Comparison of ENCODE assay signal across 9 cellular contexts in the genomic region with DNA sequence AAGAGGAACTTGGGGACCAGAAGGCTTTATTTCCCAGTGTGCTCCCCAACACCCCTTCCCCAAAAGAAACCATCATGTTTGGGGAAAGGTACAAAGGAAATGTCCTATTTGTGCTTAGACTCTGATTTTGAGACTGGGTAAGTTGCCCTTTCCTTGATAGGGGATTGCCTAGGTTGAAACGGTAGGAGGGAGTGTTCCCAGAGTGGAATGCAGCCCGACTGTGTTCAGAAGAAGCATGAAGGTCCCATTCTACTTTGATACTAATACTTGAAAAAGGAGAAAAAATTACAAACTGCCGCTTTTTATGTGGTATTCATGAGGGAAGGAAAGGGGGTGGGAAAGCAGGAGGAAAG. TPM values are rescaled to one million over a fixed set of nuclear protein-coding genes. Genes with fewer than 3 reads are reported as not detected.
A peak's percentile ranks its signal among the peaks of the same experiment; 100 is the strongest.
DNase-seq lines count a peak whose midpoint lies in the region; ATAC-seq and TF ChIP-seq lines count a peak whose summit lies in the region.
"Had no signal": no experiment of that assay in that cellular context is flagged by ENCODE, and none has a peak within 500 bp of the region (broad histone marks: within the 10 kb centered on the region; RNA-seq: fewer than 3 reads in every experiment).

No MANE protein-coding gene starts in this region.

- H3K4me3 Mint-ChIP-seq in CD14-positive monocyte, result peak overlapping the region; percentile 90 to 95

- H3K27ac Mint-ChIP-seq in CD14-positive monocyte, result peak overlapping the region; percentile 91 to 100 (median 97)

- TF ChIP-seq CTCF in CD14-positive monocyte (IDR thresholded peaks at IDR 0.05) (no peak), OCI-LY1 (IDR thresholded peaks at IDR 0.05; ENCODE audit: low read length) (no peak), left lung (IDR thresholded peaks at IDR 0.05) (no peak), vagina (IDR thresholded peaks at IDR 0.05) (no peak), GM13976 (IDR thresholded peaks at IDR 0.05; ENCODE audit: borderline replicate concordance, control extremely low read depth, extremely low read depth, insufficient read depth, missing control alignments) (no peak)

- H3K23ac ChIP-seq in neuronal stem cell (ENCODE audit: low read depth, low read length, poor library complexity), result no peak overlapping the region

- H2AK5ac ChIP-seq in neuronal stem cell (ENCODE audit: low read depth, low read length), result no peak overlapping the region

- H3K36me3 ChIP-seq in OCI-LY1 (ENCODE audit: insufficient read depth, low read length) (no peaks in the 10 kb centered on the region), left lung (no peaks in the 10 kb centered on the region), vagina (no peaks in the 10 kb centered on the region), neuronal stem cell (replicated peaks in 1 of 2; ENCODE audit: control insufficient read depth in 2 of 2, insufficient read depth in 2 of 2, low read length in 2 of 2) (no peaks in the 10 kb centered on the region)

- H3K4me2 ChIP-seq in OCI-LY1 (ENCODE audit: low read length) (peak overlapping the region; percentile 77), neuronal stem cell (ENCODE audit: insufficient read depth, low read length, poor library complexity, severe bottlenecking) (no peak overlapping the region)

- H3K27me3 Mint-ChIP-seq in CD14-positive monocyte (ENCODE audit: low read depth in 3 of 3), result peaks cover 0 to 5% (median 2%) of the 10 kb centered on the region in 3 donors

- H3K4ac ChIP-seq in neuronal stem cell (ENCODE audit: low read length), result no peak overlapping the region

- peaks cover 97% of the 10 kb centered on the region for H3K4me1 ChIP-seq in OCI-LY1 (ENCODE audit: insufficient read depth, low read length, severe bottlenecking)
- H3K4me1 ChIP-seq in left lung, result peaks cover 0 to 17% of the 10 kb centered on the region in 2 donors
- H3K4me1 ChIP-seq in vagina, result no peaks in the 10 kb centered on the region
- H3K4me1 ChIP-seq in neuronal stem cell (ENCODE audit: control insufficient read depth in 2 of 2, insufficient read depth in 1 of 2, low read depth in 1 of 2, low read length in 2 of 2), result peaks cover 0 to 7% of the 10 kb centered on the region in 2 donors

- no peak overlapping the region for H2BK120ac ChIP-seq in neuronal stem cell (ENCODE audit: low read depth, low read length)

- no peaks in the 10 kb centered on the region for H4K20me1 ChIP-seq in OCI-LY1 (ENCODE audit: insufficient read depth, low read length)

- H3K9ac ChIP-seq in OCI-LY1 (ENCODE audit: low read length) (peak overlapping the region; percentile 67), neuronal stem cell (ENCODE audit: low read depth, low read length, poor library complexity) (no peak overlapping the region)

- in situ Hi-C loops in GM13976 (cut with MboI; ENCODE audit: low sequenced_read_pairs, unreplicated experiment), result loop anchor here (10.0 kb wide), 1 partner anchor 91 kb away; no protein-coding TSS in a partner anchor

- H3K18ac ChIP-seq in neuronal stem cell (ENCODE audit: low read length), result no peak overlapping the region

- DNase-seq in CD14-positive monocyte (ENCODE audit: low spot score) (no peak), left lung (no peak), vagina (ENCODE audit: extremely low spot score in 2 of 2) (no peak), neuronal stem cell (ENCODE audit: low spot score) (no peak), NCI-H1048 (lab: John Stamatoyannopoulos, UW) (no peak), GM13976 (ENCODE audit: low spot score) (no peak)
- DNase-seq: NCI-H2227 treated with DMSO at 0.1 percent for 48 hours had no signal

- peak; percentile 25 for ATAC-seq in left lung

- no peaks in the 10 kb centered on the region for H3K9me3 ChIP-seq in OCI-LY1 (ENCODE audit: low read length)
- H3K9me3 ChIP-seq in left lung, result no peaks in the 10 kb centered on the region
- no peaks in the 10 kb centered on the region for H3K9me3 ChIP-seq in vagina
- H3K9me3 ChIP-seq in neuronal stem cell (replicated peaks in 1 of 2; ENCODE audit: control insufficient read depth in 2 of 2, insufficient read depth in 1 of 2, low read depth in 1 of 2, low read length in 2 of 2), result no peaks in the 10 kb centered on the region

- TF ChIP-seq POLR2A in GM18526 (IDR thresholded peaks at IDR 0.05; ENCODE audit: extremely low read depth, insufficient read length), result peak; percentile 6
- TF ChIP-seq POLR2A in vagina (IDR thresholded peaks at IDR 0.05), result no peak

- H4K8ac ChIP-seq in neuronal stem cell (ENCODE audit: low read depth, low read length), result no peak overlapping the region

- H2BK15ac ChIP-seq in neuronal stem cell (ENCODE audit: low read length), result no peak overlapping the region

- no peaks in the 10 kb centered on the region for H3K9me3 Mint-ChIP-seq in CD14-positive monocyte

- intact Hi-C loops in CD14-positive monocyte (cut with micrococcal nuclease), result loop anchor here (5.0 to 10.0 kb wide), 4 partner anchors 34 to 144 kb away; a partner anchor contains a TSS
- intact Hi-C loops in left lung (cut with DNase I), result loop anchor here in 1 of 2 donors (10.0 kb wide), 2 partner anchors 89 to 141 kb away; a partner anchor contains a TSS
- intact Hi-C loops in vagina (cut with DNase I), result no loop called here

- H3K27me3 ChIP-seq in OCI-LY1 (ENCODE audit: insufficient read depth, low read length) (no peaks in the 10 kb centered on the region), left lung (no peaks in the 10 kb centered on the region), vagina (no peaks in the 10 kb centered on the region), neuronal stem cell (ENCODE audit: control insufficient read depth in 3 of 3, insufficient read depth in 3 of 3, low read depth in 1 of 3, low read length in 3 of 3) (no peaks in the 10 kb centered on the region)

- H3K9me2 ChIP-seq in OCI-LY1 (ENCODE audit: low read depth, low read length), result no peaks in the 10 kb centered on the region

- H3K4me3 ChIP-seq in OCI-LY1 (ENCODE audit: low read depth, low read length, poor library complexity, severe bottlenecking) (peak overlapping the region; percentile 51), left lung (peak overlapping the region in 1 of 2 donors; percentile 38), vagina (no peak overlapping the region), neuronal stem cell (ENCODE audit: low read length in 2 of 2) (no peak overlapping the region)

- H2BK12ac ChIP-seq in neuronal stem cell (ENCODE audit: low read length), result no peak overlapping the region

- peaks cover 5% of the 10 kb centered on the region; the same call in 1 of the 2 replicates for H3F3A ChIP-seq in OCI-LY1 (ENCODE audit: insufficient read depth, low read length)

- no peak overlapping the region for H2BK5ac ChIP-seq in neuronal stem cell (ENCODE audit: low read length)

- H2AFZ ChIP-seq in OCI-LY1 (ENCODE audit: low read length) (no peak overlapping the region), neuronal stem cell (ENCODE audit: low read length) (no peak overlapping the region)

- H3K79me1 ChIP-seq in neuronal stem cell (ENCODE audit: low read depth, low read length), result no peaks in the 10 kb centered on the region

- H3K14ac ChIP-seq in neuronal stem cell (ENCODE audit: low read length), result no peak overlapping the region

- no peaks in the 10 kb centered on the region for H3K79me2 ChIP-seq in OCI-LY1 (ENCODE audit: insufficient read depth, low read length)

- H3K36me3 Mint-ChIP-seq in CD14-positive monocyte, result no peaks in the 10 kb centered on the region

- no CpG with 5 or more reads among the region's 3 CpGs for WGBS in neuronal stem cell (ENCODE audit: extremely low coverage in 2 of 2, insufficient read length in 2 of 2, insufficient replicate concordance in 1 of 2), 2 donors

- H3K27ac ChIP-seq in OCI-LY1 (ENCODE audit: low read depth, low read length, poor library complexity, severe bottlenecking) (peak overlapping the region; percentile 99), left lung (peak overlapping the region in 1 of 2 donors; percentile 68), vagina (no peak overlapping the region), neuronal stem cell (replicated peaks; ENCODE audit: low read length) (no peak overlapping the region)

- peaks cover 23% of the 10 kb centered on the region for H3K4me1 Mint-ChIP-seq in CD14-positive monocyte

- no peak overlapping the region for H4K91ac ChIP-seq in neuronal stem cell (ENCODE audit: low read depth, low read length, poor library complexity)

RNA-seq across cellular contexts. Expression of a gene that starts 32.4 kb away (rescaled TPM):
- polyA plus RNA-seq in CD14-positive monocyte, result 10 to 100 TPM; 11.2 to 26.0 TPM
- 10 to 100 TPM; 17.6 to 20.2 TPM for total RNA-seq in left lung
- 17.7 TPM for total RNA-seq in vagina
- polyA plus RNA-seq in neuronal stem cell (2013, experiment 1 of 2), result 10.3 TPM
- 10.2 TPM for polyA plus RNA-seq in neuronal stem cell (2013, experiment 2 of 2)
